In genomic region chr10:96306516-96306915, GRCh38 we compare ENCODE assay signal across 9 cellular contexts. TPM values are rescaled to one million over a fixed set of nuclear protein-coding genes. Genes with fewer than 3 reads are reported as not detected.
DNase-seq lines count a peak whose midpoint lies in the region; ATAC-seq and TF ChIP-seq lines count a peak whose summit lies in the region.
"Had no signal": no experiment of that assay in that cellular context is flagged by ENCODE, and none has a peak within 500 bp of the region (broad histone marks: within the 10 kb centered on the region; RNA-seq: fewer than 3 reads in every experiment).

No MANE protein-coding gene starts in this region.

- H3F3A ChIP-seq in GM23248 (ENCODE audit: insufficient read depth), result no peaks in the 10 kb centered on the region
- H3F3A ChIP-seq in PC-3 (ENCODE audit: low read length, unreplicated experiment), result no peaks in the 10 kb centered on the region

- H3K9ac ChIP-seq in GM23248, result no peak overlapping the region
- H3K9ac ChIP-seq in PC-3 (ENCODE audit: low read length), result no peak overlapping the region

- no peaks in the 10 kb centered on the region for H4K20me1 ChIP-seq in GM23248 (ENCODE audit: insufficient read depth)
- H4K20me1 ChIP-seq in PC-3 (ENCODE audit: low read length), result no peaks in the 10 kb centered on the region

- no TSS peak for BruUV-seq in PC-3 (replicated peaks; lab: Mats Ljungman, UMichigan)

- DNase-seq in C1 segment of cervical spinal cord (lab: John Stamatoyannopoulos, UW), result peak in 8 of 14 donors; percentile 1 to 23 (median 5)
- DNase-seq in RPMI8226, result peak; percentile 81
- DNase-seq in left lung, result peak; percentile 68 to 76
- no peak for DNase-seq in activated effector memory CD4-positive, alpha-beta T cell treated with Interleukin-2 at 50 U/mL for 16 hours
- no peak for DNase-seq in ecto neural progenitor cell (ENCODE audit: low spot score)
- DNase-seq in GM23248, result no peak
- DNase-seq in PC-3, result no peak
- DNase-seq: effector memory CD4-positive, alpha-beta T cell had no signal

- in situ Hi-C loops in GM23248 (cut with MboI), result no loop called here

- no peaks in the 10 kb centered on the region for H3K79me2 ChIP-seq in GM23248 (ENCODE audit: insufficient read depth)
- H3K79me2 ChIP-seq in PC-3 (ENCODE audit: low read length), result no peaks in the 10 kb centered on the region

- TF ChIP-seq CTCF in left lung (IDR thresholded peaks at IDR 0.05) (no peak), PC-3 (conservative IDR thresholded peaks at IDR 0.05; ENCODE audit: low read depth, low read length) (no peak)

- H3K4me1 ChIP-seq in left lung, result peaks cover 0 to 8% of the 10 kb centered on the region in 2 donors
- H3K4me1 ChIP-seq in GM23248 (ENCODE audit: insufficient read depth), result no peaks in the 10 kb centered on the region
- H3K4me1 ChIP-seq in PC-3 (ENCODE audit: insufficient read depth, low read length), result no peaks in the 10 kb centered on the region

- H3K36me3 ChIP-seq in left lung, result no peaks in the 10 kb centered on the region
- no peaks in the 10 kb centered on the region for H3K36me3 ChIP-seq in GM23248 (ENCODE audit: low read depth)
- no peaks in the 10 kb centered on the region for H3K36me3 ChIP-seq in PC-3 (ENCODE audit: low read depth, low read length)

- CTCF ChIA-PET in PC-3 (lab: Charles Lee), result no interaction called here

- WGBS in GM23248 (ENCODE audit: low coverage in 1 of 2, low lambda C conversion rate in 2 of 2, missing lambda C conversion rate in 2 of 2), 2 experiments, result 67 to 72% methylated on average over 8 of the region's 8 CpGs

- H3K27me3 ChIP-seq in left lung (no peaks in the 10 kb centered on the region), GM23248 (replicated peaks; ENCODE audit: insufficient read depth) (no peaks in the 10 kb centered on the region; the same call in 1 of the 2 replicates), PC-3 (ENCODE audit: low read length) (peaks cover 69% of the 10 kb centered on the region)

- H3K4me3 ChIP-seq in left lung (no peak overlapping the region), GM23248 (no peak overlapping the region), PC-3 (ENCODE audit: low read length) (no peak overlapping the region)

- H3K27ac ChIP-seq in left lung (no peak overlapping the region), GM23248 (no peak overlapping the region), PC-3 (ENCODE audit: low read length) (no peak overlapping the region)

- POLR2A ChIA-PET in PC-3 (lab: Charles Lee; ENCODE audit: unreplicated experiment), result no interaction called here

- peak; percentile 47 for ATAC-seq in GM21360 (IDR thresholded peaks at IDR 0.05; ENCODE audit: unreplicated experiment)
- ATAC-seq in left lung, result peak; percentile 54
- ATAC-seq in PC-3, result no peak

- H2AFZ ChIP-seq in GM23248 (no peak overlapping the region), PC-3 (ENCODE audit: low read length) (no peak overlapping the region)

- H3K4me2 ChIP-seq in GM23248 (ENCODE audit: unreplicated experiment), result no peak overlapping the region
- no peak overlapping the region for H3K4me2 ChIP-seq in PC-3 (ENCODE audit: low read length)

- intact Hi-C loops in left lung (cut with DNase I) (no loop called here), PC-3 (cut with micrococcal nuclease) (no loop called here)

- H3K9me2 ChIP-seq in GM23248 (ENCODE audit: insufficient read depth), result no peaks in the 10 kb centered on the region
- no peaks in the 10 kb centered on the region for H3K9me2 ChIP-seq in PC-3 (replicated peaks; ENCODE audit: low read length)

- H3K9me3 ChIP-seq in left lung (no peaks in the 10 kb centered on the region), GM23248 (ENCODE audit: low read depth) (no peaks in the 10 kb centered on the region), PC-3 (ENCODE audit: low read length) (no peaks in the 10 kb centered on the region)

RNA-seq across cellular contexts. Expression of gene DNTT, which starts 2.3 kb away (rescaled TPM):
- total RNA-seq in left lung, result not detected
- not detected in 2 replicates for total RNA-seq in GM23248 (2014; rRNA removed; shearing (Covaris generic))
- not detected in 2 replicates for polyA plus RNA-seq in GM23248 (2016; fragmentation: Nextera tagmentation; extraction: Ambion mirVana)
- total RNA-seq in PC-3 (2014; rRNA removed), result not detected in 2 replicates

RNA-seq across cellular contexts. Expression of gene BLNK, which starts 35.1 kb away (rescaled TPM):
- total RNA-seq in left lung (1 to 10 TPM; 7.9 to 9.4 TPM), PC-3 (2014; rRNA removed) (not detected in 2 replicates)
- not detected in 2 replicates for total RNA-seq in GM23248 (2014; rRNA removed; shearing (Covaris generic))
- polyA plus RNA-seq in GM23248 (2016; fragmentation: Nextera tagmentation; extraction: Ambion mirVana), result not detected in 2 replicates

RNA-seq across cellular contexts. Expression of gene OPALIN, which starts 52.3 kb away (rescaled TPM):
- total RNA-seq in left lung (not detected), PC-3 (2014; rRNA removed) (not detected in 2 replicates)
- total RNA-seq in GM23248 (2014; rRNA removed; shearing (Covaris generic)), result not detected in 2 replicates
- not detected in 2 replicates for polyA plus RNA-seq in GM23248 (2016; fragmentation: Nextera tagmentation; extraction: Ambion mirVana)

Comparison
In these comparisons a context has a peak if more than half of its experiments do, and no peak if none do; other contexts are left out.
1. DNase-seq: peak in C1 segment of cervical spinal cord (8 of 14), RPMI8226 (single experiment) and left lung (2 of 2); none in activated effector memory CD4-positive, alpha-beta T cell treated with Interleukin-2 at 50 U/mL for 16 hours (single experiment), ecto neural progenitor cell (single experiment), GM23248 (single experiment) and PC-3 (single experiment).